Comparison of ENCODE assay signal across 1 cellular context in the genomic region with DNA sequence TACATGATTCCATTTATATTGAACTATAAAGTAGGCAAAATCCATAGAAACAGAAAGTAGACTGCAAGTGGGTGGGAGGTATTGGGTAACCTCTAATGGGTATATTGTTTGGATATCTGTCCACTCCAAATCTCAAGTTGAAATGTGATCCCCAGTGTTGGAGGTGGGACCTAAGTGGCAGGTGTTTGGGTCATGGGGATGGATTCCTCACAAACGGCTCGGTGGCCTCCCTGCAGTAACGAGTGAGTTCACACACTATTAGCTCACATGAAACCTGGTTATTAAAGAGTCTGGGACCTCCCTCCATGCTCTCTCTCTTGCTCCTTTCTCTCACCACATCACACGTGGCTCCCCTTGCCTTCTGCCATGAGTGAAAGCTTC.
TF ChIP-seq lines count a peak whose summit lies in the region.

No MANE protein-coding gene starts in this region.

TF ChIP-seq in HEK293, 187 proteins besides CTCF, POLR2A, EP300 and RAD21 (continued from another document):
- TF ChIP-seq, protein P1, sequence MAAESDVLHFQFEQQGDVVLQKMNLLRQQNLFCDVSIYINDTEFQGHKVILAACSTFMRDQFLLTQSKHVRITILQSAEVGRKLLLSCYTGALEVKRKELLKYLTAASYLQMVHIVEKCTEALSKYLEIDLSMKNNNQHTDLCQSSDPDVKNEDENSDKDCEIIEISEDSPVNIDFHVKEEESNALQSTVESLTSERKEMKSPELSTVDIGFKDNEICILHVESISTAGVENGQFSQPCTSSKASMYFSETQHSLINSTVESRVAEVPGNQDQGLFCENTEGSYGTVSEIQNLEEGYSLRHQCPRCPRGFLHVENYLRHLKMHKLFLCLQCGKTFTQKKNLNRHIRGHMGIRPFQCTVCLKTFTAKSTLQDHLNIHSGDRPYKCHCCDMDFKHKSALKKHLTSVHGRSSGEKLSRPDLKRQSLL (tag by site-specific recombination; IDR thresholded peaks at IDR 0.05) = no peak
- TF ChIP-seq HOXD13 (CRISPR knock-in tag; IDR thresholded peaks at IDR 0.05; ENCODE audit: borderline replicate concordance) (no peak), ZNF561 (tag by site-specific recombination; IDR thresholded peaks at IDR 0.05; ENCODE audit: borderline replicate concordance) (no peak), ZNF214 (tag by site-specific recombination; IDR thresholded peaks at IDR 0.05; ENCODE audit: borderline replicate concordance) (no peak), ZEB2 (tag by site-specific recombination; IDR thresholded peaks at IDR 0.05) (no peak), ZNF394 (tag by site-specific recombination; IDR thresholded peaks at IDR 0.05; ENCODE audit: borderline replicate concordance) (no peak), ZNF404 (tag by site-specific recombination; IDR thresholded peaks at IDR 0.05) (no peak)
- TF ChIP-seq, protein P2, sequence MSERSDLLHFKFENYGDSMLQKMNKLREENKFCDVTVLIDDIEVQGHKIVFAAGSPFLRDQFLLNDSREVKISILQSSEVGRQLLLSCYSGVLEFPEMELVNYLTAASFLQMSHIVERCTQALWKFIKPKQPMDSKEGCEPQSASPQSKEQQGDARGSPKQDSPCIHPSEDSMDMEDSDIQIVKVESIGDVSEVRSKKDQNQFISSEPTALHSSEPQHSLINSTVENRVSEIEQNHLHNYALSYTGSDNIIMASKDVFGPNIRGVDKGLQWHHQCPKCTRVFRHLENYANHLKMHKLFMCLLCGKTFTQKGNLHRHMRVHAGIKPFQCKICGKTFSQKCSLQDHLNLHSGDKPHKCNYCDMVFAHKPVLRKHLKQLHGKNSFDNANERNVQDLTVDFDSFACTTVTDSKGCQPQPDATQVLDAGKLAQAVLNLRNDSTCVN (tag by site-specific recombination; optimal IDR thresholded peaks at IDR 0.05) = no peak
- TF ChIP-seq, protein P3, sequence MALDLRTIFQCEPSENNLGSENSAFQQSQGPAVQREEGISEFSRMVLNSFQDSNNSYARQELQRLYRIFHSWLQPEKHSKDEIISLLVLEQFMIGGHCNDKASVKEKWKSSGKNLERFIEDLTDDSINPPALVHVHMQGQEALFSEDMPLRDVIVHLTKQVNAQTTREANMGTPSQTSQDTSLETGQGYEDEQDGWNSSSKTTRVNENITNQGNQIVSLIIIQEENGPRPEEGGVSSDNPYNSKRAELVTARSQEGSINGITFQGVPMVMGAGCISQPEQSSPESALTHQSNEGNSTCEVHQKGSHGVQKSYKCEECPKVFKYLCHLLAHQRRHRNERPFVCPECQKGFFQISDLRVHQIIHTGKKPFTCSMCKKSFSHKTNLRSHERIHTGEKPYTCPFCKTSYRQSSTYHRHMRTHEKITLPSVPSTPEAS (tag by site-specific recombination; IDR thresholded peaks at IDR 0.05) = no peak
